ENCODE assay signal across 8 cellular contexts in the genomic region with DNA sequence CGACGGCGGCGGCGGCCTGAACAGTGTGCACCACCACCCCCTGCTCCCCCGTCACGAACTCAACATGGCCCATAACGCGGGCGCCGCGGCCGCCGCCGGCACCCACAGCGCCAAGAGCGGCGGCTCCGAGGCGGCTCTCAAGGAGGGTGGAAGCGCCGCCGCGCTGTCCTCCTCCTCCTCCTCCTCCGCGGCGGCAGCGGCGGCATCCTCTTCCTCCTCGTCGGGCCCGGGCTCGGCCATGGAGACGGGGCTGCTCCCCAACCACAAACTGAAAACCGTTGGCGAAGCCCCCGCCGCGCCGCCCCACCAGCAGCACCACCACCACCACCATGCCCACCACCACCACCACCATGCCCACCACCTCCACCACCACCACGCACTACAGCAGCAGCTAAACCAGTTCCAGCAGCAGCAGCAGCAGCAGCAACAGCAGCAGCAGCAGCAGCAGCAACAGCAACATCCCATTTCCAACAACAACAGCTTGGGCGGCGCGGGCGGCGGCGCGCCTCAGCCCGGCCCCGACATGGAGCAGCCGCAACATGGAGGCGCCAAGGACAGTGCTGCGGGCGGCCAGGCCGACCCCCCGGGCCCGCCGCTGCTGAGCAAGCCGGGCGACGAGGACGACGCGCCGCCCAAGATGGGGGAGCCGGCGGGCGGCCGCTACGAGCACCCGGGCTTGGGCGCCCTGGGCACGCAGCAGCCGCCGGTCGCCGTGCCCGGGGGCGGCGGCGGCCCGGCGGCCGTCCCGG. TPM values are rescaled to one million over a fixed set of nuclear protein-coding genes. Genes with fewer than 3 reads are reported as not detected.
DNase-seq lines count a peak whose midpoint lies in the region; ATAC-seq, FAIRE-seq and TF ChIP-seq lines count a peak whose summit lies in the region.

No MANE protein-coding gene starts in this region.

- H2AFZ ChIP-seq in HepG2 (ENCODE audit: low read length), result no peak overlapping the region

- intact Hi-C loops in HepG2 (cut with micrococcal nuclease; ENCODE audit: unreplicated experiment), result loop anchor here (1.0 to 5.0 kb wide), 3 partner anchors 57 to 216 kb away; no protein-coding TSS in a partner anchor

- no peak for FAIRE-seq in HepG2 (lab: Jason Lieb, UNC)

- TF ChIP-seq EP300 in HepG2 (IDR thresholded peaks at IDR 0.05; ENCODE audit: low read depth in 2 of 2, low read length in 2 of 2) (no peak), HepG2 (CRISPR knock-in tag; IDR thresholded peaks at IDR 0.05; ENCODE audit: borderline replicate concordance) (0 out of 2 replicates have a peak, but pooled peaks have one; percentile 17)

- H3K27ac ChIP-seq in CD8-positive, alpha-beta memory T cell (ENCODE audit: low read depth, low read length), result peak overlapping the region; percentile 68
- peak overlapping the region; percentile 89 for H3K27ac ChIP-seq in HepG2 (ENCODE audit: extremely low read length, insufficient read depth, low read length)

- H3K4me1 ChIP-seq in CD8-positive, alpha-beta memory T cell (ENCODE audit: insufficient read depth, low read length), result peaks cover 21% of the 10 kb centered on the region
- H3K4me1 ChIP-seq in HepG2 (ENCODE audit: insufficient read depth, low read length), result peaks cover 30% of the 10 kb centered on the region

- no peaks in the 10 kb centered on the region for H3K9me3 Mint-ChIP-seq in CD8-positive, alpha-beta memory T cell
- no peaks in the 10 kb centered on the region for H3K9me3 Mint-ChIP-seq in chondrocyte (ENCODE audit: low read depth)

- peaks cover 44% of the 10 kb centered on the region for H3K79me2 ChIP-seq in HepG2 (ENCODE audit: insufficient read depth, low read length)

- CTCF ChIA-PET in CD8-positive, alpha-beta memory T cell (lab: Charles Lee), result interaction anchor here (1.0 to 3.0 kb wide), 2 partner anchors 92 kb away, joined by 6 to 10 read pairs; no protein-coding TSS in a partner anchor
- CTCF ChIA-PET in HepG2 (lab: Yijun Ruan, JAX; ENCODE audit: low intra/inter-chr PET ratio, low total read pairs), result no interaction called here

- H3K27ac Mint-ChIP-seq in CD8-positive, alpha-beta memory T cell, result peak overlapping the region; percentile 63 to 96 (median 92)
- peak overlapping the region; percentile 93 for H3K27ac Mint-ChIP-seq in chondrocyte (ENCODE audit: unreplicated experiment)

- H3K4me2 ChIP-seq in HepG2 (ENCODE audit: low read depth, low read length), result peak overlapping the region; percentile 58

- H3K27me3 Mint-ChIP-seq in CD8-positive, alpha-beta memory T cell, result no peaks in the 10 kb centered on the region
- no peaks in the 10 kb centered on the region for H3K27me3 Mint-ChIP-seq in chondrocyte (ENCODE audit: low read depth)

- no peak for TF ChIP-seq CTCF in chondrocyte (IDR thresholded peaks at IDR 0.05)
- no peak for TF ChIP-seq CTCF in HepG2 (CRISPR knock-in tag; IDR thresholded peaks at IDR 0.05)

- POLR2A ChIA-PET in CD8-positive, alpha-beta memory T cell (lab: Charles Lee), result interaction anchor here (0.6 to 5.5 kb wide), 7 partner anchors 9 to 243 kb away, joined by 3 to 66 read pairs (median 6); no protein-coding TSS in a partner anchor
- POLR2A ChIA-PET in HepG2 (lab: Yijun Ruan, JAX), result interaction anchor here (1.0 to 1.9 kb wide), 4 partner anchors 13 to 155 kb away, joined by 3 to 10 read pairs (median 6); no protein-coding TSS in a partner anchor

- TF ChIP-seq POLR2A in HepG2 (IDR thresholded peaks at IDR 0.05; ENCODE audit: insufficient read depth in 1 of 2, low read depth in 2 of 2, low read length in 2 of 2), result peak; percentile 6 to 41; a peak in 2 of 4 replicates

- H3K9me3 ChIP-seq in CD8-positive, alpha-beta memory T cell (ENCODE audit: low read length), result no peaks in the 10 kb centered on the region
- H3K9me3 ChIP-seq in HepG2 (ENCODE audit: low read length), result no peaks in the 10 kb centered on the region

- no TSS peak for BruUV-seq in HepG2 (replicated peaks; lab: Mats Ljungman, UMichigan)

- peaks cover 33% of the 10 kb centered on the region for H4K20me1 ChIP-seq in HepG2 (ENCODE audit: insufficient read depth, low read length)

- H3K4me3 ChIP-seq in CD8-positive, alpha-beta memory T cell (ENCODE audit: low read length), result peak overlapping the region; percentile 47
- peak overlapping the region; percentile 68 to 95 (median 93) for H3K4me3 ChIP-seq in HepG2 (replicated peaks in 1 of 3; ENCODE audit: insufficient read depth in 1 of 3, low read depth in 2 of 3, low read length in 3 of 3)

- peak; percentile 55 to 79 (median 69) for DNase-seq in CD8-positive, alpha-beta memory T cell
- DNase-seq in LHCN-M2 (ENCODE audit: low read depth), result peak; percentile 44
- peak; percentile 34 to 64 (median 48) for DNase-seq in activated CD4-positive, CD25-positive, alpha-beta regulatory T cell (lab: John Stamatoyannopoulos, UW)
- DNase-seq in chondrocyte (ENCODE audit: low spot score), result no peak
- peak; percentile 25 for DNase-seq in HepG2 (ENCODE audit: low spot score)
- DNase-seq in stimulated activated CD4-positive, alpha-beta T cell treated with anti-CD3 and anti-CD28 coated beads, Interleukin-4, amount 100 ng/mL, for 24 hours, result peak; percentile 62
- no peak for DNase-seq in epidermal melanocyte (ENCODE audit: insufficient read length, low spot score)

- peak overlapping the region; percentile 86 to 97 (median 93) for H3K4me3 Mint-ChIP-seq in CD8-positive, alpha-beta memory T cell
- H3K4me3 Mint-ChIP-seq in chondrocyte (ENCODE audit: unreplicated experiment), result peak overlapping the region; percentile 83

- TF ChIP-seq RAD21 in HepG2 (CRISPR knock-in tag; IDR thresholded peaks at IDR 0.05), result peak; percentile 11; the same call in 1 of the 2 replicates

- H3K27me3 ChIP-seq in CD8-positive, alpha-beta memory T cell (ENCODE audit: insufficient read depth, low read length, poor library complexity, severe bottlenecking), result no peaks in the 10 kb centered on the region
- no peaks in the 10 kb centered on the region; a peak in 1 of 5 replicates for H3K27me3 ChIP-seq in HepG2 (ENCODE audit: control insufficient read depth in 1 of 2, insufficient read depth in 2 of 2, low read length in 2 of 2)

- H3K36me3 Mint-ChIP-seq in CD8-positive, alpha-beta memory T cell, result peaks cover 0 to 16% (median 0%) of the 10 kb centered on the region in 3 donors
- no peaks in the 10 kb centered on the region for H3K36me3 Mint-ChIP-seq in chondrocyte (ENCODE audit: low read depth)

- ATAC-seq in GM21381 (IDR thresholded peaks at IDR 0.05; ENCODE audit: unreplicated experiment), result peak; percentile 5
- peak; percentile 46 for ATAC-seq in HepG2

- H3K4me1 Mint-ChIP-seq in CD8-positive, alpha-beta memory T cell, result peaks cover 40 to 54% (median 45%) of the 10 kb centered on the region in 3 donors
- peaks cover 62% of the 10 kb centered on the region for H3K4me1 Mint-ChIP-seq in chondrocyte (ENCODE audit: low read depth)

- H3K9ac ChIP-seq in HepG2 (ENCODE audit: insufficient read depth, low read depth, low read length), result peak overlapping the region; percentile 89

- 0% methylated on average over 13 of the region's 85 CpGs for WGBS in HepG2 (ENCODE audit: low lambda C conversion rate)

- H3K36me3 ChIP-seq in CD8-positive, alpha-beta memory T cell (ENCODE audit: insufficient read depth, low read length), result no peaks in the 10 kb centered on the region
- no peaks in the 10 kb centered on the region for H3K36me3 ChIP-seq in HepG2 (replicated peaks in 1 of 2; ENCODE audit: control insufficient read depth in 1 of 2, insufficient read depth in 2 of 2, low read length in 2 of 2)

- in situ Hi-C loops in HepG2 (cut with HindIII; ENCODE audit: extremely low pct_ligation_motif_present, low pct_unique_long_range_greater_than_20kb), result no loop called here

TF ChIP-seq in HepG2, 621 proteins besides CTCF, POLR2A, EP300 and RAD21 (continues in another document):
- TF ChIP-seq ZEB1 (IDR thresholded peaks at IDR 0.05; ENCODE audit: insufficient replicate concordance, low read depth), result no peak

RNA-seq across cellular contexts. Expression of gene ARID1B, which starts 0.9 kb away (rescaled TPM):
- 10 to 100 TPM; 53.0 to 57.9 TPM for total RNA-seq in CD8-positive, alpha-beta memory T cell
- polyA plus RNA-seq in CD8-positive, alpha-beta memory T cell, result 19.1 TPM
- total RNA-seq in LHCN-M2 (2014; rRNA removed) (13.6 and 19.0 TPM in 2 replicates), chondrocyte (57.8 to 80.3 TPM (median 59.3 TPM) in 3 replicates), HepG2 (2016; rRNA removed; fragmentation: Illumina TruSeq; extraction: Trizol) (32.6 and 38.0 TPM in 2 replicates)
- polyA plus RNA-seq in LHCN-M2 (2012), result 12.6 TPM
- total RNA-seq in HepG2 (2016; cell fraction: cytosol; rRNA removed; fragmentation: Illumina TruSeq; extraction: Trizol; ENCODE audit: low read depth), result 41.7 TPM in 2 replicates
- total RNA-seq in HepG2 (2016; cell fraction: insoluble cytoplasmic fraction; rRNA removed; fragmentation: Illumina TruSeq; extraction: Trizol), result 30.2 and 35.7 TPM in 2 replicates
- 16.5 and 21.3 TPM in 2 replicates for total RNA-seq in HepG2 (2016; cell fraction: membrane; rRNA removed; fragmentation: Illumina TruSeq; extraction: Trizol)
- 130 and 139 TPM in 2 replicates for total RNA-seq in HepG2 (2016; cell fraction: nucleus; rRNA removed; fragmentation: Illumina TruSeq; extraction: Trizol)
- polyA plus RNA-seq in HepG2 (2011; rRNA removed), result 20.1 and 22.5 TPM in 2 replicates
- 13.6 and 13.8 TPM in 2 replicates for polyA plus RNA-seq in HepG2 (2011; cell fraction: cytosol; rRNA removed)
- polyA plus RNA-seq in HepG2 (2011; cell fraction: nucleus; rRNA removed), result 47.4 and 49.3 TPM in 2 replicates
- 25.2 and 26.7 TPM in 2 replicates for polyA plus RNA-seq in HepG2 (2012)
- 1.8 and 2.0 TPM in 2 replicates for polyA plus RNA-seq in HepG2 (2016; cell fraction: cytosol; fragmentation: Illumina TruSeq; extraction: Trizol; ENCODE audit: low read depth)
- polyA plus RNA-seq in HepG2 (2016; cell fraction: insoluble cytoplasmic fraction; fragmentation: Illumina TruSeq; extraction: Trizol; ENCODE audit: low read depth), result 27.9 and 32.0 TPM in 2 replicates
- polyA plus RNA-seq in HepG2 (2016; cell fraction: membrane; fragmentation: Illumina TruSeq; extraction: Trizol; ENCODE audit: low read depth), result 5.4 and 5.7 TPM in 2 replicates
- polyA plus RNA-seq in HepG2 (2016; cell fraction: nucleus; fragmentation: Illumina TruSeq; extraction: Trizol; ENCODE audit: insufficient read depth, low read depth), result 44.9 and 47.2 TPM in 2 replicates
- polyA minus RNA-seq in HepG2 (2011; rRNA and poly(A)+ RNA removed; ENCODE audit: low replicate concordance), result 77.4 and 128 TPM in 2 replicates
- polyA minus RNA-seq in HepG2 (2011; cell fraction: cytosol; rRNA and poly(A)+ RNA removed), result 40.2 and 55.4 TPM in 2 replicates
- 329 and 355 TPM in 2 replicates for polyA minus RNA-seq in HepG2 (2011; cell fraction: nucleus; rRNA and poly(A)+ RNA removed)

Comparison
In these comparisons a context has a peak if more than half of its experiments do, and no peak if none do; other contexts are left out.
1. DNase-seq: peak in CD8-positive, alpha-beta memory T cell (5 of 5), LHCN-M2 (single experiment), activated CD4-positive, CD25-positive, alpha-beta regulatory T cell (4 of 4), HepG2 (single experiment) and stimulated activated CD4-positive, alpha-beta T cell treated with anti-CD3 and anti-CD28 coated beads, Interleukin-4, amount 100 ng/mL, for 24 hours (single experiment); none in chondrocyte (single experiment) and epidermal melanocyte (single experiment).